In the genomic region with DNA sequence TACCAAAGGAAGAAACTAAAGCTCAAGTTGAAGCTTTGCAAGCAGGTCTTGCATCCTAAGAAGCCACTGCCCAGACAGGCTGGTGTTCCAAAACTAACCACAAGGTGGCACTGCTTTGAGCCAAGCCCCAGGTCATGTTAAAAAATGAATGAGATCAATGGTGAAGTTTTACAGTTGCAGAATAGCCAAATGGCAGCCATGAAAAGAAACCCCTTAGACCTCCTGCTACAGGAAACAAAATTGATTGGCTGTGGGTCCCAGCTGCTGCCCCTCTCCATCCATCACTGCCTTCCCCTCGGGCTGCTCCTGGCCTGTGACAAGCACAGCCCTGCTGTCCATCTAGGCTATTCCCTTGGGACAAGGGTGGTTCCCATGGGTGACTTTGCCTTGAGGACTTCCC, we compare ENCODE assay signal across 8 cellular contexts. TPM values are rescaled to one million over a fixed set of nuclear protein-coding genes. Genes with fewer than 3 reads are reported as not detected.
DNase-seq lines count a peak whose midpoint lies in the region; ATAC-seq and TF ChIP-seq lines count a peak whose summit lies in the region.

No MANE protein-coding gene starts in this region.

- DNase-seq in AG09309 (ENCODE audit: low read depth) (peak; percentile 42), HL-60 (ENCODE audit: low read depth in 1 of 2, low spot score in 1 of 2) (peak; percentile 51 to 55), RKO (ENCODE audit: low spot score) (peak; percentile 60), foreskin melanocyte (peak; percentile 53), upper lobe of right lung (no peak)
- DNase-seq in activated T-helper 2 cell treated with anti-CD3 and anti-CD28 coated beads, Interferon-gamma antibody, Interleukin-2, Interleukin-4, amounts not matched to agents 10 μg/mL and 5 μg/mL and 100 μg/mL, durations not matched to agents 14 hours and 24 hours and 36 hours (ENCODE audit: low spot score), result peak; percentile 69

- no peaks in the 10 kb centered on the region for H3K79me2 ChIP-seq in parathyroid adenoma

- H3K27ac Mint-ChIP-seq in activated T-helper 2 cell treated with anti-CD3 and anti-CD28 coated beads, Interferon-gamma antibody, Interleukin-2, Interleukin-4, amounts not matched to agents 10 μg/mL and 5 μg/mL and 100 μg/mL, durations not matched to agents 14 hours and 24 hours and 36 hours, result no peak overlapping the region

- no peak overlapping the region for H2AFZ ChIP-seq in parathyroid adenoma

- H3K4me2 ChIP-seq in parathyroid adenoma (ENCODE audit: low read length), result no peak overlapping the region

- H3K4me1 ChIP-seq in parathyroid adenoma (peaks cover 3% of the 10 kb centered on the region), upper lobe of right lung (no peaks in the 10 kb centered on the region)

- H3K36me3 ChIP-seq in parathyroid adenoma (ENCODE audit: control insufficient read depth, insufficient read depth, low read length) (no peaks in the 10 kb centered on the region), upper lobe of right lung (peaks cover 19% of the 10 kb centered on the region)

- no peaks in the 10 kb centered on the region for H3K27me3 Mint-ChIP-seq in activated T-helper 2 cell treated with anti-CD3 and anti-CD28 coated beads, Interferon-gamma antibody, Interleukin-2, Interleukin-4, amounts not matched to agents 10 μg/mL and 5 μg/mL and 100 μg/mL, durations not matched to agents 14 hours and 24 hours and 36 hours (ENCODE audit: low read depth)

- peaks cover 2% of the 10 kb centered on the region for H3K27me3 ChIP-seq in HL-60 (ENCODE audit: insufficient read depth, poor library complexity, severe bottlenecking)
- no peaks in the 10 kb centered on the region for H3K27me3 ChIP-seq in parathyroid adenoma (ENCODE audit: control insufficient read depth, insufficient read depth, low read length)
- no peaks in the 10 kb centered on the region for H3K27me3 ChIP-seq in upper lobe of right lung

- peaks cover 36% of the 10 kb centered on the region for H3K4me1 Mint-ChIP-seq in activated T-helper 2 cell treated with anti-CD3 and anti-CD28 coated beads, Interferon-gamma antibody, Interleukin-2, Interleukin-4, amounts not matched to agents 10 μg/mL and 5 μg/mL and 100 μg/mL, durations not matched to agents 14 hours and 24 hours and 36 hours (ENCODE audit: low read depth)

- H3K27ac ChIP-seq in HL-60 (replicated peaks) (no peak overlapping the region), parathyroid adenoma (no peak overlapping the region), upper lobe of right lung (no peak overlapping the region)

- TF ChIP-seq CTCF in AG09309 (IDR thresholded peaks at IDR 0.05; ENCODE audit: control insufficient read depth, insufficient read depth, low read depth, low read length, missing control alignments) (peak; percentile 87), HL-60 (IDR thresholded peaks at IDR 0.05; ENCODE audit: insufficient read depth, low read length) (peak; percentile 72), parathyroid adenoma (IDR thresholded peaks at IDR 0.05) (peak; percentile 93), upper lobe of right lung (IDR thresholded peaks at IDR 0.05) (peak; percentile 93)

- peak; percentile 44 for ATAC-seq in GM18909 (IDR thresholded peaks at IDR 0.05; ENCODE audit: poor library complexity, unreplicated experiment)
- ATAC-seq in upper lobe of right lung, result peak; percentile 91

- no peak overlapping the region for H3K9ac ChIP-seq in parathyroid adenoma

- H3K9me3 ChIP-seq in parathyroid adenoma (ENCODE audit: control insufficient read depth, low read length) (no peaks in the 10 kb centered on the region), upper lobe of right lung (no peaks in the 10 kb centered on the region)

- no peaks in the 10 kb centered on the region for H3K9me3 Mint-ChIP-seq in activated T-helper 2 cell treated with anti-CD3 and anti-CD28 coated beads, Interferon-gamma antibody, Interleukin-2, Interleukin-4, amounts not matched to agents 10 μg/mL and 5 μg/mL and 100 μg/mL, durations not matched to agents 14 hours and 24 hours and 36 hours

- H3K4me3 Mint-ChIP-seq in activated T-helper 2 cell treated with anti-CD3 and anti-CD28 coated beads, Interferon-gamma antibody, Interleukin-2, Interleukin-4, amounts not matched to agents 10 μg/mL and 5 μg/mL and 100 μg/mL, durations not matched to agents 14 hours and 24 hours and 36 hours (ENCODE audit: low read depth), result no peak overlapping the region

- H3K4me3 ChIP-seq in AG09309 (ENCODE audit: control insufficient read depth, low read depth, low read length) (no peak overlapping the region), HL-60 (replicated peaks; ENCODE audit: insufficient read depth, low read length) (no peak overlapping the region), parathyroid adenoma (ENCODE audit: low read depth, low read length) (no peak overlapping the region), upper lobe of right lung (no peak overlapping the region)

- peaks cover 18% of the 10 kb centered on the region for H3K36me3 Mint-ChIP-seq in activated T-helper 2 cell treated with anti-CD3 and anti-CD28 coated beads, Interferon-gamma antibody, Interleukin-2, Interleukin-4, amounts not matched to agents 10 μg/mL and 5 μg/mL and 100 μg/mL, durations not matched to agents 14 hours and 24 hours and 36 hours (ENCODE audit: low read depth)

- intact Hi-C loops in activated T-helper 2 cell treated with anti-CD3 and anti-CD28 coated beads, Interferon-gamma antibody, Interleukin-2, Interleukin-4, amounts not matched to agents 10 μg/mL and 5 μg/mL and 100 μg/mL, durations not matched to agents 14 hours and 24 hours and 36 hours (cut with micrococcal nuclease), result loop anchor here (1.0 to 10.0 kb wide), 6 partner anchors 25 to 633 kb away; partner anchors contain the start of genes PECR, SMARCAL1 and TMEM169
- intact Hi-C loops in upper lobe of right lung (cut with DNase I), result no loop called here

RNA-seq across cellular contexts. Expression of gene MREG, which starts 20.7 kb away (rescaled TPM):
- 15.3 and 15.7 TPM in 2 replicates for total RNA-seq in activated T-helper 2 cell treated with anti-CD3 and anti-CD28 coated beads, Interferon-gamma antibody, Interleukin-2, Interleukin-4, amounts not matched to agents 10 μg/mL and 5 μg/mL and 100 μg/mL, durations not matched to agents 14 hours and 24 hours and 36 hours
- total RNA-seq in upper lobe of right lung, result 16.8 TPM

RNA-seq across cellular contexts. Expression of gene PECR, which starts 47.5 kb away (rescaled TPM):
- 11.5 and 15.2 TPM in 2 replicates for total RNA-seq in activated T-helper 2 cell treated with anti-CD3 and anti-CD28 coated beads, Interferon-gamma antibody, Interleukin-2, Interleukin-4, amounts not matched to agents 10 μg/mL and 5 μg/mL and 100 μg/mL, durations not matched to agents 14 hours and 24 hours and 36 hours
- 18.9 TPM for total RNA-seq in upper lobe of right lung

RNA-seq across cellular contexts. Expression of gene TMEM169, which starts 47.7 kb away (rescaled TPM):
- total RNA-seq in activated T-helper 2 cell treated with anti-CD3 and anti-CD28 coated beads, Interferon-gamma antibody, Interleukin-2, Interleukin-4, amounts not matched to agents 10 μg/mL and 5 μg/mL and 100 μg/mL, durations not matched to agents 14 hours and 24 hours and 36 hours, result 1.3 and 1.6 TPM in 2 replicates
- 1.4 TPM for total RNA-seq in upper lobe of right lung
